Comparison of ENCODE assay signal across 33 cellular contexts in genomic region chr10:3380392-3381050, GRCh38.
DNase-seq lines count a peak whose midpoint lies in the region; ATAC-seq, FAIRE-seq and TF ChIP-seq lines count a peak whose summit lies in the region.
"Had no signal": no experiment of that assay in that cellular context is flagged by ENCODE, and none has a peak within 500 bp of the region (broad histone marks: within the 10 kb centered on the region; RNA-seq: fewer than 3 reads in every experiment).

No MANE protein-coding gene starts in this region.

- 35 to 47% methylated on average over 7 of the region's 7 CpGs for WGBS in body of pancreas, 2 donors
- WGBS in pancreas, 2 donors: 38 to 43% methylated on average over 7 of the region's 7 CpGs

- H3K4me3 ChIP-seq in body of pancreas: no peak overlapping the region
- no peak overlapping the region for H3K4me3 ChIP-seq in endothelial cell of umbilical vein (replicated peaks in 1 of 3; ENCODE audit: insufficient read depth in 1 of 3, low read depth in 1 of 3, low read length in 3 of 3)
- H3K4me3 ChIP-seq in pancreas: no peak overlapping the region
- H3K4me3 ChIP-seq: A549; BLaER1; BLaER1 treated with 17β-estradiol and CSF1 and Interleukin-3, amounts not matched to agents 10 nM and 100 nM had no signal

- no peak overlapping the region for H3K4me2 ChIP-seq in endothelial cell of umbilical vein (ENCODE audit: insufficient read depth, low read length)
- H3K4me2 ChIP-seq: A549; BLaER1; BLaER1 treated with 17β-estradiol and CSF1 and Interleukin-3, amounts not matched to agents 10 nM and 100 nM had no signal

- peak; percentile 42 for ATAC-seq in body of pancreas
- ATAC-seq in pancreas: peak in 3 of 4 donors; percentile 65 to 82 (median 80)
- ATAC-seq: A549; CD8-positive, alpha-beta T cell had no signal

- H3K4me1 ChIP-seq in body of pancreas: peaks cover 9% of the 10 kb centered on the region
- no peaks in the 10 kb centered on the region for H3K4me1 ChIP-seq in endothelial cell of umbilical vein (ENCODE audit: control insufficient read depth, extremely low read depth, insufficient read depth, low read length)
- no peaks in the 10 kb centered on the region for H3K4me1 ChIP-seq in pancreas
- H3K4me1 ChIP-seq: A549; BE2C; BLaER1; BLaER1 treated with 17β-estradiol and CSF1 and Interleukin-3, amounts not matched to agents 10 nM and 100 nM; Caco-2 had no signal

- dilution Hi-C loops in endothelial cell of umbilical vein (cut with MboI; ENCODE audit: extremely low pct_ligation_motif_present, low sequenced_read_pairs): no loop called here

- TF ChIP-seq CTCF in body of pancreas (IDR thresholded peaks at IDR 0.05) (no peak), endothelial cell of umbilical vein (IDR thresholded peaks at IDR 0.05; ENCODE audit: extremely low read depth in 1 of 2, insufficient read depth in 1 of 2, low read depth in 1 of 2, low read length in 2 of 2) (no peak), pancreas (IDR thresholded peaks at IDR 0.05) (no peak)

- POLR2A ChIA-PET in endothelial cell of umbilical vein (lab: Charles Lee): no interaction called here

- H2AFZ ChIP-seq in endothelial cell of umbilical vein (ENCODE audit: low read depth, low read length): no peak overlapping the region

- no peak for TF ChIP-seq POLR2A in body of pancreas (IDR thresholded peaks at IDR 0.05)
- TF ChIP-seq POLR2A in endothelial cell of umbilical vein (IDR thresholded peaks at IDR 0.05; ENCODE audit: low read depth, low read length): no peak

- H3K27ac ChIP-seq in body of pancreas (peak overlapping the region in 1 of 4 donors; percentile 1), endothelial cell of umbilical vein (ENCODE audit: insufficient read depth, low read depth, low read length) (no peak overlapping the region), pancreas (peak overlapping the region in 1 of 4 donors; percentile 13)
- H3K27ac ChIP-seq: 22Rv1; A549; BLaER1; BLaER1 treated with 17β-estradiol and CSF1 and Interleukin-3, amounts not matched to agents 10 nM and 100 nM; C4-2B had no signal

- FAIRE-seq in endothelial cell of umbilical vein (lab: Jason Lieb, UNC): peak; percentile 63
- FAIRE-seq in pancreas (lab: Jason Lieb, UNC): no peak
- FAIRE-seq: A204.1, A549, D721Med had no signal

- no peak for DNase-seq in body of pancreas
- DNase-seq in endothelial cell of umbilical vein (ENCODE audit: low read depth, low spot score): no peak
- DNase-seq in pancreas: no peak
- no peak for DNase-seq in anterior cingulate cortex (lab: John Stamatoyannopoulos, UW)
- DNase-seq in foreskin melanocyte: no peak
- no peak for DNase-seq in AG20443 (ENCODE audit: low spot score)
- DNase-seq: 8988T; ACHN; AML-193; BE2C; C1 segment of cervical spinal cord; Caco-2; Calu3; CD4-positive, alpha-beta memory T cell; CD4-positive, alpha-beta T cell; CD4-positive, CD25-positive, alpha-beta regulatory T cell; CD8-positive, alpha-beta memory T cell; CD8-positive, alpha-beta T cell; COR-L47; DMS 273 treated with DMSO at 0.1 percent for 48 hours; DMS153; DMS53; DMS79; DMS79 treated with DMSO at 0.1 percent for 48 hours; DND-41; EL had no signal

- intact Hi-C loops in body of pancreas (cut with DNase I): no loop called here
- intact Hi-C loops in endothelial cell of umbilical vein (cut with micrococcal nuclease): no loop called here
- intact Hi-C loops in pancreas (cut with DNase I): no loop called here

- no peaks in the 10 kb centered on the region for H4K20me1 ChIP-seq in endothelial cell of umbilical vein (replicated peaks; ENCODE audit: control insufficient read depth, extremely low read depth, insufficient read depth, low read length)
- H4K20me1 ChIP-seq: BLaER1; BLaER1 treated with 17β-estradiol and CSF1 and Interleukin-3, amounts not matched to agents 10 nM and 100 nM had no signal

- no TSS peak for BruUV-seq in endothelial cell of umbilical vein (replicated peaks; lab: Mats Ljungman, UMichigan)

- CTCF ChIA-PET in endothelial cell of umbilical vein (lab: Charles Lee): interaction anchor here (0.7 kb wide), 1 partner anchor 722 kb away, joined by 3 read pairs; no protein-coding TSS in a partner anchor

- H3K79me2 ChIP-seq in endothelial cell of umbilical vein (ENCODE audit: control insufficient read depth, insufficient read depth, low read length): no peaks in the 10 kb centered on the region

- no peaks in the 10 kb centered on the region for H3K9me1 ChIP-seq in endothelial cell of umbilical vein (replicated peaks; ENCODE audit: control insufficient read depth, extremely low read depth, insufficient read depth, low read length)

- no peaks in the 10 kb centered on the region for H3K27me3 ChIP-seq in body of pancreas
- H3K27me3 ChIP-seq in endothelial cell of umbilical vein (ENCODE audit: control insufficient read depth in 2 of 2, insufficient read depth in 2 of 2, low read length in 2 of 2): no peaks in the 10 kb centered on the region
- no peaks in the 10 kb centered on the region for H3K27me3 ChIP-seq in pancreas
- H3K27me3 ChIP-seq: BE2C; BLaER1; BLaER1 treated with 17β-estradiol and CSF1 and Interleukin-3, amounts not matched to agents 10 nM and 100 nM had no signal

- no peak overlapping the region for H3K9ac ChIP-seq in endothelial cell of umbilical vein (replicated peaks; ENCODE audit: extremely low read depth, insufficient read depth, low read length)
- H3K9ac ChIP-seq: BLaER1; BLaER1 treated with 17β-estradiol and CSF1 and Interleukin-3, amounts not matched to agents 10 nM and 100 nM had no signal

- H3K36me3 ChIP-seq in body of pancreas (replicated peaks in 1 of 2; ENCODE audit: insufficient read depth in 1 of 2, low read depth in 2 of 2): no peaks in the 10 kb centered on the region
- H3K36me3 ChIP-seq in endothelial cell of umbilical vein (ENCODE audit: control insufficient read depth in 2 of 2, extremely low read depth in 1 of 2, insufficient read depth in 2 of 2, low read length in 2 of 2): no peaks in the 10 kb centered on the region
- H3K36me3 ChIP-seq in pancreas: no peaks in the 10 kb centered on the region
- H3K36me3 ChIP-seq: BE2C, BLaER1 had no signal

- H3K9me3 ChIP-seq in body of pancreas: no peaks in the 10 kb centered on the region
- H3K9me3 ChIP-seq in endothelial cell of umbilical vein (replicated peaks; ENCODE audit: control insufficient read depth, insufficient read depth, low read length): no peaks in the 10 kb centered on the region
- no peaks in the 10 kb centered on the region for H3K9me3 ChIP-seq in pancreas
- H3K9me3 ChIP-seq: BE2C, Caco-2 had no signal

TF ChIP-seq in endothelial cell of umbilical vein, 7 proteins besides CTCF, POLR2A, EP300 and RAD21:
- no peak for TF ChIP-seq MAX (IDR thresholded peaks at IDR 0.05; ENCODE audit: insufficient read depth, insufficient read length)
- TF ChIP-seq EZH2 (IDR thresholded peaks at IDR 0.05; ENCODE audit: borderline replicate concordance, low read depth, low read length, severe bottlenecking): no peak
- TF ChIP-seq GATA2 (IDR thresholded peaks at IDR 0.05; ENCODE audit: insufficient read depth, insufficient read length, low read depth, low read length): no peak
- no peak for TF ChIP-seq JUN (IDR thresholded peaks at IDR 0.05; ENCODE audit: borderline replicate concordance, insufficient read depth, insufficient read length, low read depth)
- no peak for TF ChIP-seq MYC (IDR thresholded peaks at IDR 0.05; ENCODE audit: low read depth, low read length)
- no peak for TF ChIP-seq POLR2AphosphoS5 (IDR thresholded peaks at IDR 0.05; ENCODE audit: insufficient read depth, low read depth, low read length)
- no peak for TF ChIP-seq FOS (IDR thresholded peaks at IDR 0.05; ENCODE audit: borderline replicate concordance, insufficient read depth, low read length)
